In genomic region chr7:102730431-102730830, GRCh38 we compare ENCODE assay signal across 5 cellular contexts. TPM values are rescaled to one million over a fixed set of nuclear protein-coding genes. Genes with fewer than 3 reads are reported as not detected.
A peak's percentile ranks its signal among the peaks of the same experiment; 100 is the strongest.
DNase-seq lines count a peak whose midpoint lies in the region; ATAC-seq, FAIRE-seq and TF ChIP-seq lines count a peak whose summit lies in the region.
"Not testable (repeated sequence)": the region's sequence is repeated elsewhere in the genome, so short reads cannot be mapped to it uniquely, and the experiment has no call there.

No MANE protein-coding gene starts in this region.

- peak; percentile 72 for FAIRE-seq in A549 (lab: Jason Lieb, UNC)
- peak; percentile 71 for FAIRE-seq in H54 (lab: Jason Lieb, UNC)

- not testable (repeated sequence) for H3K4me1 ChIP-seq in A549

- not testable (repeated sequence) for H3K27ac ChIP-seq in A549

- in situ Hi-C loops in SK-MEL-5 (cut with HindIII; ENCODE audit: low pct_unique_long_range_greater_than_20kb, low sequenced_read_pairs): not testable (repeated sequence)

- WGBS in A549 (ENCODE audit: missing lambda C conversion rate): 59% methylated on average over 3 of the region's 3 CpGs

- H3K4me3 ChIP-seq in A549: not testable (repeated sequence)

- TF ChIP-seq POLR2A in A549 (IDR thresholded peaks at IDR 0.05; ENCODE audit: low read length); H54 (IDR thresholded peaks at IDR 0.05; ENCODE audit: low read depth, low read length): not testable (repeated sequence)

- not testable (repeated sequence) for ATAC-seq in A549

- not testable (repeated sequence) for TF ChIP-seq EP300 in A549 (IDR thresholded peaks at IDR 0.05)

- TF ChIP-seq CTCF in A549 (IDR thresholded peaks at IDR 0.05): not testable (repeated sequence)

- POLR2A ChIA-PET in A549 (lab: Yijun Ruan, JAX): not testable (repeated sequence)

- not testable (repeated sequence) for TF ChIP-seq RAD21 in A549 (conservative IDR thresholded peaks at IDR 0.05 in 1 of 2, IDR thresholded peaks at IDR 0.05 in 1 of 2)

- not testable (repeated sequence) for H3K9me3 ChIP-seq in A549

- H3K4me2 ChIP-seq in A549: not testable (repeated sequence)

- CTCF ChIA-PET in A549 (lab: Yijun Ruan, JAX): not testable (repeated sequence)

- not testable (repeated sequence) for DNase-seq in A549 (ENCODE audit: low read depth in 1 of 2, low spot score in 1 of 2); H54 (ENCODE audit: insufficient read length, low spot score)
- DNase-seq in NCI-H82 (lab: John Stamatoyannopoulos, UW) (peak; percentile 20), SK-MEL-5 (ENCODE audit: low read depth, low spot score) (peak; percentile 98), foreskin melanocyte (peak; percentile 48)

RNA-seq across cellular contexts. Expression of gene FAM185A, which starts 18.4 kb away (rescaled TPM):
- polyA plus RNA-seq in A549 (2011; rRNA removed) (6.9 and 9.1 TPM in 2 replicates), A549 (2017; fragmentation: RNase III; extraction: RNeasy Plus Mini Kit Qiagen cat#74134 plus additional on column Dnase treatment) (7.4 to 8.1 TPM (median 7.5 TPM) in 3 replicates)
- 10.3 and 10.8 TPM in 2 replicates for polyA plus RNA-seq in A549 (2012; cell fraction: cytosol; rRNA removed)
- 15.9 and 16.9 TPM in 2 replicates for polyA plus RNA-seq in A549 (2012; cell fraction: nucleus; rRNA removed)
- 8.9 and 9.7 TPM in 2 replicates for polyA minus RNA-seq in A549 (2011; rRNA and poly(A)+ RNA removed)
- total RNA-seq in SK-MEL-5 (2014; rRNA removed; shearing (Covaris generic)): 12.3 and 12.5 TPM in 2 replicates
- 12.3 and 13.5 TPM in 2 replicates for polyA plus RNA-seq in SK-MEL-5 (2015; cell fraction: cytosol; rRNA removed)
- 19.1 and 25.5 TPM in 2 replicates for polyA plus RNA-seq in SK-MEL-5 (2015; cell fraction: nucleus; rRNA removed)

RNA-seq across cellular contexts. Expression of gene POLR2J2, which starts 59.0 kb away (rescaled TPM):
- polyA plus RNA-seq in A549 (2011; rRNA removed): 1.3 and 3.0 TPM in 2 replicates
- polyA plus RNA-seq in A549 (2012; cell fraction: cytosol; rRNA removed): 0.22 and 0.34 TPM in 2 replicates
- 1.5 and 1.6 TPM in 2 replicates for polyA plus RNA-seq in A549 (2012; cell fraction: nucleus; rRNA removed)
- 0.19 to 0.53 TPM (median 0.43 TPM) in 3 replicates for polyA plus RNA-seq in A549 (2017; fragmentation: RNase III; extraction: RNeasy Plus Mini Kit Qiagen cat#74134 plus additional on column Dnase treatment)
- polyA minus RNA-seq in A549 (2011; rRNA and poly(A)+ RNA removed): 2.8 and 4.1 TPM in 2 replicates
- total RNA-seq in SK-MEL-5 (2014; rRNA removed; shearing (Covaris generic)): 2.4 and 2.5 TPM in 2 replicates
- polyA plus RNA-seq in SK-MEL-5 (2015; cell fraction: cytosol; rRNA removed): 0.13 and 1.1 TPM in 2 replicates
- 23.0 and 30.9 TPM in 2 replicates for polyA plus RNA-seq in SK-MEL-5 (2015; cell fraction: nucleus; rRNA removed)
